ENCODE assay signal across 14 cellular contexts in the genomic region with DNA sequence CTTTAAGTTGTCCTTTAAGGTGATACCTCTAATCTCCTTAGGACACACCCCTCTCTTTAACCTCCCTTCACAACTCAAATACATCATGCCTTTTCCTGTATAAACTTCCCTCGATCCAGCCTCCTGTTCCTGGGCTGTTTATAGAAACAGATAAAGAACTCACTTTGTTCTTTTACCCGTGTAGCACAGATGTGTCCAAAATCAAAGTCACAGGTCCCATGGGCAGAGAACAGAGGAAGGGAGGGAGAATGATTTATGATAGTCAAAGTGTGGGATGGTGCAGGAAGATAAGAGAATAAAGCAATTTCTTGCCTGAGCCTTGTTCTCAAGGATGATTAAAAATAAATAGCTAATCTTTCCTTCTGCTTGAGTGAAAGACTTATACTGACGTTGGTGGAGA. TPM values are rescaled to one million over a fixed set of nuclear protein-coding genes. Genes with fewer than 3 reads are reported as not detected.
A peak's percentile ranks its signal among the peaks of the same experiment; 100 is the strongest.
DNase-seq lines count a peak whose midpoint lies in the region; FAIRE-seq and TF ChIP-seq lines count a peak whose summit lies in the region.
"Had no signal": no experiment of that assay in that cellular context is flagged by ENCODE, and none has a peak within 500 bp of the region (broad histone marks: within the 10 kb centered on the region; RNA-seq: fewer than 3 reads in every experiment).

No MANE protein-coding gene starts in this region.

- H3K9me3 ChIP-seq in Loucy (ENCODE audit: insufficient read depth, low read depth, low read length) (no peaks in the 10 kb centered on the region), astrocyte (ENCODE audit: insufficient read depth, low read depth, low read length) (no peaks in the 10 kb centered on the region), sigmoid colon (no peaks in the 10 kb centered on the region)
- H3K9me3 ChIP-seq: BLaER1 treated with 17β-estradiol and CSF1 and Interleukin-3, amounts not matched to agents 10 nM and 100 nM had no signal

- H3K4me3 ChIP-seq in Loucy (ENCODE audit: low read length, poor library complexity, severe bottlenecking) (no peak overlapping the region), astrocyte (ENCODE audit: insufficient read depth, low read depth, low read length) (no peak overlapping the region), sigmoid colon (no peak overlapping the region)
- H3K4me3 ChIP-seq: BLaER1 treated with 17β-estradiol and CSF1 and Interleukin-3, amounts not matched to agents 10 nM and 100 nM had no signal

- H3K36me3 ChIP-seq in Loucy (ENCODE audit: insufficient read depth, low read length) (no peaks in the 10 kb centered on the region), astrocyte (ENCODE audit: insufficient read depth, low read length) (no peaks in the 10 kb centered on the region), sigmoid colon (no peaks in the 10 kb centered on the region)
- H3K36me3 ChIP-seq: BLaER1 treated with 17β-estradiol and CSF1 and Interleukin-3, amounts not matched to agents 10 nM and 100 nM had no signal

- H3K9ac ChIP-seq in Loucy (ENCODE audit: low read depth, low read length, poor library complexity, severe bottlenecking): no peak overlapping the region
- no peak overlapping the region for H3K9ac ChIP-seq in astrocyte (ENCODE audit: low read length)
- H3K9ac ChIP-seq: BLaER1 treated with 17β-estradiol and CSF1 and Interleukin-3, amounts not matched to agents 10 nM and 100 nM had no signal

- TF ChIP-seq POLR2A in sigmoid colon (IDR thresholded peaks at IDR 0.05): no peak

- H3K27ac Mint-ChIP-seq in astrocyte (ENCODE audit: unreplicated experiment) (no peak overlapping the region), nephron progenitor cell (peak overlapping the region; percentile 30)

- no peak overlapping the region for H3K4me3 Mint-ChIP-seq in astrocyte (ENCODE audit: unreplicated experiment)
- H3K4me3 Mint-ChIP-seq in nephron progenitor cell: no peak overlapping the region

- 11 to 31% methylated on average over 3 of the region's 3 CpGs for WGBS in sigmoid colon, 2 donors

- H3K4me2 ChIP-seq in Loucy (ENCODE audit: low read depth, low read length, poor library complexity, severe bottlenecking): peak overlapping the region; percentile 19
- no peak overlapping the region for H3K4me2 ChIP-seq in astrocyte (ENCODE audit: low read length)
- H3K4me2 ChIP-seq: BLaER1 treated with 17β-estradiol and CSF1 and Interleukin-3, amounts not matched to agents 10 nM and 100 nM had no signal

- H3K27me3 Mint-ChIP-seq in astrocyte (ENCODE audit: low read depth, unreplicated experiment) (no peaks in the 10 kb centered on the region), nephron progenitor cell (ENCODE audit: low read depth, poor library complexity) (no peaks in the 10 kb centered on the region)

- DNase-seq in DMS 273 (lab: John Stamatoyannopoulos, UW; ENCODE audit: unreplicated experiment) (peak; percentile 3), DMS 273 treated with DMSO at 0.1 percent for 48 hours (lab: John Stamatoyannopoulos, UW) (no peak), astrocyte (ENCODE audit: low read depth) (peak; percentile 35), nephron progenitor cell (no peak), NCI-H1694 (lab: John Stamatoyannopoulos, UW) (no peak), sigmoid colon (no peak)
- no peak for DNase-seq in activated CD4-positive, alpha-beta T cell treated with anti-CD3 and anti-CD28 coated beads, Interleukin-2, amount 50 U/mL, for 4 hours
- DNase-seq: HCEC 1CT, NCI-H1092, RPMI8226 had no signal

- H3K9me2 ChIP-seq in Loucy (replicated peaks; ENCODE audit: low read depth, low read length): no peaks in the 10 kb centered on the region

- TF ChIP-seq EP300 in sigmoid colon (IDR thresholded peaks at IDR 0.05): no peak

- no peaks in the 10 kb centered on the region for H3K4me1 Mint-ChIP-seq in astrocyte (ENCODE audit: low read depth, unreplicated experiment)
- H3K4me1 Mint-ChIP-seq in nephron progenitor cell: peaks cover 31% of the 10 kb centered on the region

- H3K27ac ChIP-seq in astrocyte (ENCODE audit: low read depth, low read length) (no peak overlapping the region), sigmoid colon (no peak overlapping the region)
- H3K27ac ChIP-seq: 22Rv1; BLaER1 treated with 17β-estradiol and CSF1 and Interleukin-3, amounts not matched to agents 10 nM and 100 nM had no signal

- intact Hi-C loops in sigmoid colon (cut with DNase I): no loop called here

- H3K4me1 ChIP-seq in Loucy (ENCODE audit: insufficient read depth, low read length, poor library complexity, severe bottlenecking): no peaks in the 10 kb centered on the region
- H3K4me1 ChIP-seq in astrocyte (ENCODE audit: insufficient read depth, low read length): no peaks in the 10 kb centered on the region
- peaks cover 0 to 4% (median 0%) of the 10 kb centered on the region in 4 donors for H3K4me1 ChIP-seq in sigmoid colon

- no peak for FAIRE-seq in astrocyte (lab: Jason Lieb, UNC)

- H3K79me2 ChIP-seq in Loucy (ENCODE audit: insufficient read depth, low read length) (no peaks in the 10 kb centered on the region), astrocyte (ENCODE audit: insufficient read depth, low read length) (no peaks in the 10 kb centered on the region)

- H3K36me3 Mint-ChIP-seq in astrocyte (ENCODE audit: low read depth, unreplicated experiment) (no peaks in the 10 kb centered on the region), nephron progenitor cell (ENCODE audit: low read depth) (no peaks in the 10 kb centered on the region)

- H4K20me1 ChIP-seq in Loucy (ENCODE audit: insufficient read depth, low read length, poor library complexity, severe bottlenecking) (no peaks in the 10 kb centered on the region), astrocyte (ENCODE audit: insufficient read depth, low read length) (no peaks in the 10 kb centered on the region)
- H4K20me1 ChIP-seq: BLaER1 treated with 17β-estradiol and CSF1 and Interleukin-3, amounts not matched to agents 10 nM and 100 nM had no signal

- H3F3A ChIP-seq in Loucy (ENCODE audit: low read depth): no peaks in the 10 kb centered on the region

- H3K9me3 Mint-ChIP-seq in astrocyte (ENCODE audit: unreplicated experiment) (no peaks in the 10 kb centered on the region), nephron progenitor cell (no peaks in the 10 kb centered on the region)

- no peak overlapping the region for H2AFZ ChIP-seq in Loucy (ENCODE audit: low read length)
- peak overlapping the region; percentile 14 for H2AFZ ChIP-seq in astrocyte (ENCODE audit: low read depth, low read length)

- H3K27me3 ChIP-seq in Loucy (ENCODE audit: insufficient read depth, low read length, poor library complexity, severe bottlenecking) (no peaks in the 10 kb centered on the region), astrocyte (ENCODE audit: insufficient read depth, low read length) (no peaks in the 10 kb centered on the region), sigmoid colon (no peaks in the 10 kb centered on the region)
- H3K27me3 ChIP-seq: BLaER1 treated with 17β-estradiol and CSF1 and Interleukin-3, amounts not matched to agents 10 nM and 100 nM had no signal

- no peak for TF ChIP-seq CTCF in Loucy (conservative IDR thresholded peaks at IDR 0.05; ENCODE audit: low read length)
- no peak for TF ChIP-seq CTCF in astrocyte (IDR thresholded peaks at IDR 0.05; ENCODE audit: insufficient read depth, low read depth, low read length)
- TF ChIP-seq CTCF in nephron progenitor cell (IDR thresholded peaks at IDR 0.05): no peak
- no peak for TF ChIP-seq CTCF in sigmoid colon (IDR thresholded peaks at IDR 0.05)

RNA-seq across cellular contexts. Expression of a gene that starts 50.3 kb away (rescaled TPM):
- total RNA-seq in astrocyte (0.23 TPM in 1 of 2 replicates, not detected in the other), sigmoid colon (1 to 10 TPM in 2 of 4 donors, under 1 TPM in 2; 0.36 to 3.1 (median 1.2) TPM)
- polyA plus RNA-seq in sigmoid colon: under 1 TPM in 1 of 3 donors, not detected in 2; 0.10 TPM
- total RNA-seq: HT1080 had no signal

Comparison
In these comparisons a context has a peak if more than half of its experiments do, and no peak if none do; other contexts are left out.
1. DNase-seq: peak in DMS 273 (single experiment) and astrocyte (single experiment); none in DMS 273 treated with DMSO at 0.1 percent for 48 hours (single experiment), nephron progenitor cell (single experiment), activated CD4-positive, alpha-beta T cell treated with anti-CD3 and anti-CD28 coated beads, Interleukin-2, amount 50 U/mL, for 4 hours (0 of 2), NCI-H1694 (single experiment) and sigmoid colon (single experiment).